Comparison of ENCODE assay signal across 9 cellular contexts in the genomic region with DNA sequence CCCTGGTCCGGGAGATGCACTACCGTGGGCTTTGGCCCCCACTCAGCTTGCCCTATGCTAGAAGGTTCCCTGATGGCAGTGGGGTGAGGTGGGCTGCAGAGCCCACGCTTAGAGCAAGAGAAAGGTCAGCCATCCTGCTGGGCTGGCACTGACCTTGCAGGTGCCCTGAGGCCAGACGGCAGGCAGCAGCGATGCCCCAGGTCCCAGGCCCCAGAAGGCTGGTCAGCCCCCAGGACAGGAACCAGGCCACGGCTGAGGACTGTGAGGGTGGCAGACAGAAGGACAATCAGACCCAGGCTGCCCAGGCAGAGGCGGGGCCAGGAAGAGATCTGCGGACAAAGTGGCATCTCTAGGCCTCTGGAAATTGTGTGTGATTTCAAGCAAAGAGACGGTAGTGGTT.
"Had no signal": no experiment of that assay in that cellular context is flagged by ENCODE, and none has a peak within 500 bp of the region (broad histone marks: within the 10 kb centered on the region; RNA-seq: fewer than 3 reads in every experiment).

No MANE protein-coding gene starts in this region.

- H3K36me3 ChIP-seq: HAP-1 had no signal

- DNase-seq: GM23248, GOT3, H7, HFFc6, IMR-90 had no signal

- H2AFZ ChIP-seq: GM23248 had no signal

- H3K4me3 Mint-ChIP-seq: HFFc6 had no signal

- ATAC-seq: HCT116 had no signal

- H3K4me1 ChIP-seq: HAP-1 had no signal

- H3K27ac Mint-ChIP-seq: HFFc6 had no signal

- H3K4me3 ChIP-seq: GM23248, HAP-1, K562 had no signal

- H3K9me3 ChIP-seq: HAP-1 had no signal

- H3K9ac ChIP-seq: GM23248 had no signal

- H3K27ac ChIP-seq: GM23248, HL-60 had no signal
